Comparison of ENCODE assay signal across 1 cellular context in genomic region chr4:157043131-157043530, GRCh38.
TF ChIP-seq lines count a peak whose summit lies in the region.

No MANE protein-coding gene starts in this region.

TF ChIP-seq in HepG2, 621 proteins besides CTCF, POLR2A, EP300 and RAD21 (continued from another document):
- no peak for TF ChIP-seq ZNF574 (CRISPR knock-in tag; IDR thresholded peaks at IDR 0.05)
- TF ChIP-seq HOXA9 (CRISPR knock-in tag; IDR thresholded peaks at IDR 0.05; ENCODE audit: borderline replicate concordance), result no peak
- TF ChIP-seq KLF11 (CRISPR knock-in tag; IDR thresholded peaks at IDR 0.05), result no peak
- no peak for TF ChIP-seq POGZ (CRISPR knock-in tag; IDR thresholded peaks at IDR 0.05)
- TF ChIP-seq ZNF569 (CRISPR knock-in tag; IDR thresholded peaks at IDR 0.05; ENCODE audit: borderline replicate concordance), result no peak
- no peak for TF ChIP-seq SMAD9 (CRISPR knock-in tag; IDR thresholded peaks at IDR 0.05)
- no peak for TF ChIP-seq ZNF687 (CRISPR knock-in tag; IDR thresholded peaks at IDR 0.05)
